Comparison of ENCODE assay signal across 8 cellular contexts in the genomic region with DNA sequence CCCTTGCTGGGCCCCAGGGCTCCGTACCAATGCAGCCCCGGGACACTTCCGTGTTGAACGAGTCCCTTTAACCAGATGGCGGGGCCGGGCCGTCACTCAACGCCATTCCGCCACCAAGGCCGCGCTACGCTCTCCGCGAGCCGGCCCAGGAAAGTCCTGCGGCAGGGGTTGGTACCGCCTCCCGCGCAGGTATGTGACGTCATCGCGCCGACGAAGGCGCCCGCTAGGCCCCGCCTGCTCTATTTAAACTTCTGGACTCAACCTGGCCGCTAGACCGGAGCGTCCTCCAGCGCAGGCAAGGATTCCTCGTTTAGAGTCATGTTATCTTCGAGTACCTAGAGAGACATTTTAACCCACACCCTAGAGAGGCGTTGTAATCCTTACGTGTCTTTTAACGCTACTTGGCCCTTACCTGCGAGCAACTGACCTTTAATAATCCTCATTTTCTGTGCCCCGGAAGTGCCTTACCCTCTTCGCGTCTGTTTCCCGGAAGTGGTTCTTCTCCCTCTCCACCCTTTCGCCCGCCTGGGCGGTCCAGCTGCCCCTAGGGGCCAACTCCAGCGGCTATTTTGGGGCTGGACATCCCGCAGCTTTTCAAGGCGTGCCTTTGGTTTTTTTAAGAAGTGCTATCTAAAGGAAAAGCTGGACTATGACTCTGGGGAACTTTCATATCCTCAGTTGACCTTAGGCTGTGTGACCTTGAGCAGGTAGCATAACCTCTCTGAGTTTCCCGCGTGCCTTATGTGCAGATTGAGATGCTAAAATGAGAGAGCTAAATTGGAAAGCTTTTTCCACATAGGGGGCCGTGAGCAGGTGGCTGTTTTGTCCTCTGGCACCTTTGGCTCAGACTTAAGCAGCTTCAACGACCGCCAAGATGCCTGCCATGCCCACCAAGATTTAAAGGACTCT. TPM values are rescaled to one million over a fixed set of nuclear protein-coding genes. Genes with fewer than 3 reads are reported as not detected.
A peak's percentile ranks its signal among the peaks of the same experiment; 100 is the strongest.
DNase-seq lines count a peak whose midpoint lies in the region; ATAC-seq and TF ChIP-seq lines count a peak whose summit lies in the region.

A gene with protein sequence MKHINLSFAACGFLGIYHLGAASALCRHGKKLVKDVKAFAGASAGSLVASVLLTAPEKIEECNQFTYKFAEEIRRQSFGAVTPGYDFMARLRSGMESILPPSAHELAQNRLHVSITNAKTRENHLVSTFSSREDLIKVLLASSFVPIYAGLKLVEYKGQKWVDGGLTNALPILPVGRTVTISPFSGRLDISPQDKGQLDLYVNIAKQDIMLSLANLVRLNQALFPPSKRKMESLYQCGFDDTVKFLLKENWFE (minus strand): TSS at position 155 of the 909 bp plus-strand sequence. CDS start 1,294 bp downstream, outside the sequence.

- H3K27me3 Mint-ChIP-seq in neural crest cell (ENCODE audit: low read depth), result no peaks in the 10 kb centered on the region
- no peaks in the 10 kb centered on the region for H3K27me3 Mint-ChIP-seq in stimulated activated naive CD8-positive, alpha-beta T cell treated with anti-CD3 and anti-CD28 coated beads, Interleukin-15, amount 100 ng/mL, for 72 hours

- DNase-seq in AG09319 (ENCODE audit: extremely low read depth, low read depth) (peak; percentile 30), RPMI7951 (ENCODE audit: low read depth) (peak; percentile 38), activated gamma-delta T cell (lab: John Stamatoyannopoulos, UW) (peak; percentile 74), fibroblast of villous mesenchyme (ENCODE audit: low read depth) (peak; percentile 66), neural crest cell (ENCODE audit: low read depth, low spot score) (peak; percentile 49)
- peak; percentile 78 to 86 for DNase-seq in stimulated activated naive CD8-positive, alpha-beta T cell treated with anti-CD3 and anti-CD28 coated beads, Interleukin-15, amount 100 ng/mL, for 72 hours

- peak within 1 kb of the TSS; percentile 65 for H3K4me3 ChIP-seq in fibroblast of villous mesenchyme (ENCODE audit: low read depth, low read length)

- ATAC-seq in GM19043 (IDR thresholded peaks at IDR 0.05; ENCODE audit: low read depth, unreplicated experiment) (peak; percentile 79), HG03378 (IDR thresholded peaks at IDR 0.05; ENCODE audit: unreplicated experiment) (peak; percentile 91)
- ATAC-seq in stimulated activated naive CD8-positive, alpha-beta T cell treated with anti-CD3 and anti-CD28 coated beads, Interleukin-15, amount 100 ng/mL, for 72 hours, result peak; percentile 94

- no peaks in the 10 kb centered on the region for H3K36me3 Mint-ChIP-seq in neural crest cell (ENCODE audit: low read depth)

- TF ChIP-seq CTCF in AG09319 (IDR thresholded peaks at IDR 0.05; ENCODE audit: low read depth, low read length) (peak; percentile 27), fibroblast of villous mesenchyme (IDR thresholded peaks at IDR 0.05; ENCODE audit: insufficient read depth, low read depth, low read length) (peak; percentile 28), neural crest cell (conservative IDR thresholded peaks at IDR 0.05) (peak; percentile 30)

- no peaks in the 10 kb centered on the region for H3K9me3 Mint-ChIP-seq in neural crest cell
- no peaks in the 10 kb centered on the region for H3K9me3 Mint-ChIP-seq in stimulated activated naive CD8-positive, alpha-beta T cell treated with anti-CD3 and anti-CD28 coated beads, Interleukin-15, amount 100 ng/mL, for 72 hours

- peak within 1 kb of the TSS; percentile 97 for H3K4me3 Mint-ChIP-seq in neural crest cell
- peak within 1 kb of the TSS; percentile 86 to 88 for H3K4me3 Mint-ChIP-seq in stimulated activated naive CD8-positive, alpha-beta T cell treated with anti-CD3 and anti-CD28 coated beads, Interleukin-15, amount 100 ng/mL, for 72 hours

- peaks cover 13% of the 10 kb centered on the region for H3K4me1 Mint-ChIP-seq in neural crest cell
- peaks cover 7% of the 10 kb centered on the region for H3K4me1 Mint-ChIP-seq in stimulated activated naive CD8-positive, alpha-beta T cell treated with anti-CD3 and anti-CD28 coated beads, Interleukin-15, amount 100 ng/mL, for 72 hours

- H3K27ac Mint-ChIP-seq in neural crest cell (ENCODE audit: unreplicated experiment), result peak within 1 kb of the TSS; percentile 98
- H3K27ac Mint-ChIP-seq in stimulated activated naive CD8-positive, alpha-beta T cell treated with anti-CD3 and anti-CD28 coated beads, Interleukin-15, amount 100 ng/mL, for 72 hours, result peak within 1 kb of the TSS; percentile 90 to 97

RNA-seq across cellular contexts. Expression of the gene that starts here (rescaled TPM):
- total RNA-seq in RPMI7951 (2014; rRNA removed; shearing (Covaris generic)), result 3.2 and 3.4 TPM in 2 replicates
- total RNA-seq in fibroblast of villous mesenchyme (9.3 and 9.9 TPM in 2 replicates), neural crest cell (13.0 and 13.6 TPM in 2 replicates)

Comparison
In these comparisons a context has a peak if more than half of its experiments do, and no peak if none do; other contexts are left out.
1. Peak in every context shown above with its lines: DNase-seq, ATAC-seq and H3K4me3 ChIP-seq.
2. DNase-seq: peak in every context shown above with its lines; median percentile 82 in stimulated activated naive CD8-positive, alpha-beta T cell treated with anti-CD3 and anti-CD28 coated beads, Interleukin-15, amount 100 ng/mL, for 72 hours; 74 in activated gamma-delta T cell; 66 in fibroblast of villous mesenchyme; 49 in neural crest cell; 38 in RPMI7951; 30 in AG09319.